18 cellular contexts compared by ENCODE assay signal in the genomic region with DNA sequence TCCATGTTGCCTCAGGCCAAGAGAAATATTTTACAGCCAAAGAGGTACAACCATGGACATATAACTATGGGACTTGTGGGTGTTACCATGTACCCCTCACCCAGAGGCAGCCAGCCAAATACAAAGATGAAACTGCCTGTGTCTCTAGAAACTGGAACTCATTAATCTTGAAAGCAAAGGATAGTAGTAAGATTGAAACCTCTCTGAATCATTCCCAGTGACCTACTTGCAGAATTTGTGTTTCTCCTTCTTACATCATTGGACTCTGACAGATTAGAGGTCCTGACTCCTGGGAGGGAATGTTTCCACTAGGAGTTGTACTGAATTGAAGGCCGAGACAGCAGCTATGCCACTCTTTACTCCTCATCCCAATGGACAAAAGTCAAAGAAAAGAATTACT.
DNase-seq lines count a peak whose midpoint lies in the region; ATAC-seq and TF ChIP-seq lines count a peak whose summit lies in the region.
"Had no signal": no experiment of that assay in that cellular context is flagged by ENCODE, and none has a peak within 500 bp of the region (broad histone marks: within the 10 kb centered on the region; RNA-seq: fewer than 3 reads in every experiment).

No MANE protein-coding gene starts in this region.

- H3K9me3 ChIP-seq in adrenal gland (replicated peaks in 1 of 3) = no peaks in the 10 kb centered on the region
- H3K9me3 ChIP-seq: heart right ventricle, prostate gland, upper lobe of left lung had no signal

- H3K9me3 Mint-ChIP-seq in activated naive CD4-positive, alpha-beta T cell treated with anti-CD3 and anti-CD28 coated beads, Interleukin-2, amount 50 U/mL, for 72 hours = peaks cover 0 to 3% of the 10 kb centered on the region in 2 donors
- no peaks in the 10 kb centered on the region for H3K9me3 Mint-ChIP-seq in stimulated activated effector memory CD8-positive, alpha-beta T cell treated with anti-CD3 and anti-CD28 coated beads, Interleukin-12 subunit alpha, Interleukin-12 subunit beta, amount 100 ng/mL, for 72 hours
- H3K9me3 Mint-ChIP-seq: T-cell had no signal

- 12 to 35% (median 23%) methylated on average over 1 of the region's 1 CpG for WGBS in adrenal gland, 4 donors

- TF ChIP-seq POLR2A in adrenal gland (IDR thresholded peaks at IDR 0.05) = no peak

- intact Hi-C loops in adrenal gland (cut with DNase I) = no loop called here

- peak in 1 of 2 donors; percentile 25 for DNase-seq in activated naive CD4-positive, alpha-beta T cell treated with anti-CD3 and anti-CD28 coated beads, Interleukin-2, amount 50 U/mL, for 72 hours (ENCODE audit: low spot score in 2 of 2)
- no peak for DNase-seq in activated naive CD4-positive, alpha-beta T cell treated with anti-CD3 and anti-CD28 coated beads, Interleukin-2, amount 50 U/mL, for 16 hours
- DNase-seq in adrenal gland (peak in 6 of 7 donors; percentile 21 to 40 (median 30)), GF-D8 (lab: John Stamatoyannopoulos, UW) (no peak), SIG-M5 treated with dmso at 0.1 percent for 504 hours (lab: John Stamatoyannopoulos, UW; ENCODE audit: unreplicated experiment) (no peak), NCI-H748 treated with DMSO at 0.1 percent for 48 hours (lab: John Stamatoyannopoulos, UW) (no peak)
- DNase-seq in stimulated activated effector memory CD8-positive, alpha-beta T cell treated with anti-CD3 and anti-CD28 coated beads, Interleukin-12 subunit alpha, Interleukin-12 subunit beta, amount 100 ng/mL, for 72 hours (ENCODE audit: low spot score in 2 of 2) = peak in 1 of 2 donors; percentile 48
- DNase-seq: heart right ventricle; left colon; NCI-H1105 treated with DMSO at 0.1 percent for 48 hours; NCI-H446; PC-3; stimulated activated CD8-positive, alpha-beta memory T cell treated with anti-CD3 and anti-CD28 coated beads, Interleukin-4, amount 100 ng/mL, for 48 hours; T-cell; upper lobe of left lung had no signal

- H3K4me1 ChIP-seq in adrenal gland (replicated peaks in 1 of 2) = no peaks in the 10 kb centered on the region
- H3K4me1 ChIP-seq: prostate gland had no signal

- H3K27ac Mint-ChIP-seq in activated naive CD4-positive, alpha-beta T cell treated with anti-CD3 and anti-CD28 coated beads, Interleukin-2, amount 50 U/mL, for 72 hours = peak overlapping the region in 1 of 2 donors; percentile 81
- H3K27ac Mint-ChIP-seq in stimulated activated effector memory CD8-positive, alpha-beta T cell treated with anti-CD3 and anti-CD28 coated beads, Interleukin-12 subunit alpha, Interleukin-12 subunit beta, amount 100 ng/mL, for 72 hours = no peak overlapping the region
- H3K27ac Mint-ChIP-seq: T-cell had no signal

- TF ChIP-seq CTCF in adrenal gland (IDR thresholded peaks at IDR 0.05) = no peak

- H3K36me3 ChIP-seq in adrenal gland (replicated peaks in 1 of 2) = no peaks in the 10 kb centered on the region
- H3K36me3 ChIP-seq: heart right ventricle, prostate gland, upper lobe of left lung had no signal

- no peaks in the 10 kb centered on the region for H3K27me3 ChIP-seq in adrenal gland
- H3K27me3 ChIP-seq: heart right ventricle, upper lobe of left lung had no signal

- no peaks in the 10 kb centered on the region for H3K36me3 Mint-ChIP-seq in activated naive CD4-positive, alpha-beta T cell treated with anti-CD3 and anti-CD28 coated beads, Interleukin-2, amount 50 U/mL, for 72 hours
- no peaks in the 10 kb centered on the region for H3K36me3 Mint-ChIP-seq in stimulated activated effector memory CD8-positive, alpha-beta T cell treated with anti-CD3 and anti-CD28 coated beads, Interleukin-12 subunit alpha, Interleukin-12 subunit beta, amount 100 ng/mL, for 72 hours
- H3K36me3 Mint-ChIP-seq: T-cell had no signal

- peaks cover 6% of the 10 kb centered on the region for H3K4me1 Mint-ChIP-seq in stimulated activated effector memory CD8-positive, alpha-beta T cell treated with anti-CD3 and anti-CD28 coated beads, Interleukin-12 subunit alpha, Interleukin-12 subunit beta, amount 100 ng/mL, for 72 hours
- H3K4me1 Mint-ChIP-seq: T-cell had no signal

- ATAC-seq in activated naive CD4-positive, alpha-beta T cell treated with anti-CD3 and anti-CD28 coated beads, Interleukin-2, amount 50 U/mL, for 72 hours = peak; percentile 48 to 74
- ATAC-seq in HG03175 (IDR thresholded peaks at IDR 0.05; ENCODE audit: unreplicated experiment) = peak; percentile 50
- ATAC-seq in stimulated activated effector memory CD8-positive, alpha-beta T cell treated with anti-CD3 and anti-CD28 coated beads, Interleukin-12 subunit alpha, Interleukin-12 subunit beta, amount 100 ng/mL, for 72 hours = peak; percentile 61
- ATAC-seq: HepG2, left colon, PC-3, T-cell had no signal

- no peak overlapping the region for H3K4me3 Mint-ChIP-seq in stimulated activated effector memory CD8-positive, alpha-beta T cell treated with anti-CD3 and anti-CD28 coated beads, Interleukin-12 subunit alpha, Interleukin-12 subunit beta, amount 100 ng/mL, for 72 hours
- H3K4me3 Mint-ChIP-seq: T-cell had no signal

- H3K4me3 ChIP-seq in adrenal gland = no peak overlapping the region
- H3K4me3 ChIP-seq: heart right ventricle, prostate gland, upper lobe of left lung had no signal

- H3K27ac ChIP-seq in adrenal gland = peak overlapping the region in 4 of 5 donors; percentile 24 to 67 (median 51)
- H3K27ac ChIP-seq: heart right ventricle, prostate gland, upper lobe of left lung had no signal

Comparison
In these comparisons a context has a peak if more than half of its experiments do, and no peak if none do; other contexts are left out.
1. DNase-seq: peak in adrenal gland (6 of 7); none in activated naive CD4-positive, alpha-beta T cell treated with anti-CD3 and anti-CD28 coated beads, Interleukin-2, amount 50 U/mL, for 16 hours (single experiment), GF-D8 (single experiment), SIG-M5 treated with dmso at 0.1 percent for 504 hours (single experiment) and NCI-H748 treated with DMSO at 0.1 percent for 48 hours (single experiment).
2. Peak in every context shown above with its lines, with median percentiles within 50 percentile points of each other: ATAC-seq.